ENCODE assay signal across 22 cellular contexts in the genomic region with DNA sequence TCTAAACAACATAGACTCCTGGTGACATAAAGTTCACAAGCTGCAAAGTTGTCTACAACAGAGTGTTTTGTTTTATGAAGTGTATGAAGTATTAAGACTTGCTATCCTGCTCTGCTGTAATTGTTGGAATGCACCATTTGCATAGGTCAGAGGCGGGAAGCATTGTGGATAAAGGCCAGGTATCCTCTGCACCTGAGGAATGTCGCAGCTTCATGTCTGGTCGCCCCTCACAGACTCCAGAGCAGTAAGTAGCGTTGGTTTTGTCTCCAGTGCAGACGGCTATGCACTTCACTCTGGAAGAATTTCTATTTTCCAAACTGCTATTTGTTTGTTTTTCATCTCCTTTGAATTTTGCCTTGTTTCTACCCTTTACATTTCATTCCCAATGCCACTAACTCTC.
"Had no signal": no experiment of that assay in that cellular context is flagged by ENCODE, and none has a peak within 500 bp of the region (broad histone marks: within the 10 kb centered on the region; RNA-seq: fewer than 3 reads in every experiment).

No MANE protein-coding gene starts in this region.

- DNase-seq: dermis blood vessel endothelial cell; effector memory CD4-positive, alpha-beta T cell; kidney glomerular epithelial cell; mucosa of descending colon; naive B cell; pancreas; right cardiac atrium; spleen; stimulated activated CD4-positive, alpha-beta T cell treated with anti-CD3 and anti-CD28 coated beads, Interleukin-4, amount 100 ng/mL, for 4 hours; stimulated activated naive CD8-positive, alpha-beta T cell treated with anti-CD3 and anti-CD28 coated beads, Interleukin-15, Interleukin-2, amounts not matched to agents 100 U/mL and 50 U/mL, for 24 hours; substantia nigra; testis; tibial artery had no signal

- H3K27me3 ChIP-seq: neutrophil, pancreas, spleen, testis, tibial artery had no signal

- H3K36me3 ChIP-seq: neutrophil, pancreas, spleen, tibial artery had no signal

- ATAC-seq: left lobe of liver; mucosa of descending colon; natural killer cell treated with Interleukin-12 subunit alpha and Interleukin-12 subunit beta and Interleukin-15 and Interleukin-18, amount 100 ng/mL, for 72 hours; pancreas; right cardiac atrium; stimulated activated naive CD8-positive, alpha-beta T cell treated with anti-CD3 and anti-CD28 coated beads, Interleukin-15, Interleukin-2, amounts not matched to agents 100 U/mL and 50 U/mL, for 24 hours had no signal

- H3K4me3 ChIP-seq: coronary artery, lung, mucosa of descending colon, pancreas, skin epidermis, spleen, testis, tibial artery had no signal

- H3K27ac ChIP-seq: coronary artery, neutrophil, pancreas, skin epidermis, spleen, testis, tibial artery had no signal

- H3K4me1 ChIP-seq: pancreas, spleen, testis, tibial artery had no signal

- H3K9me3 ChIP-seq: mucosa of descending colon, neutrophil, pancreas, spleen, testis, tibial artery had no signal

- FAIRE-seq: endometrium, frontal cortex, islet of Langerhans, pancreas had no signal
